In the genomic region with DNA sequence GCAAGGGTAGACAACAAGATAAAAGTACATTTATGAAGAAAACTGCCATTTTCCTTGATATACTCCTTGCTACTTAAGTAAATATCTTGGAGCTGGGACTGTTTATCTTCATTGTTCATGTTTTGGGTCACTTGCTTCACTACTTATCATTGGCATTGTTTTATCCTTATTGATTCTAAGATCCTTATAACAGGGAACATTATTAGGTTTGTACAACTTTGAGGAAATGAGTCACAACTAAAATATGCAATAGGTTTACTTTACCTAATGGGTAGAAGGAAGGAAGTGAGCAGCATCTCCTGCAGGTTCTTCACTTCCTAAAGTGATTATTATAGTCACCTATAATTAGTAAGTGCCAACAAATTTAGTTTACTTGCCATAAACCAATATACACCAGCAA, we compare ENCODE assay signal across 29 cellular contexts. TPM values are rescaled to one million over a fixed set of nuclear protein-coding genes. Genes with fewer than 3 reads are reported as not detected.
DNase-seq lines count a peak whose midpoint lies in the region; ATAC-seq, FAIRE-seq and TF ChIP-seq lines count a peak whose summit lies in the region.
"Had no signal": no experiment of that assay in that cellular context is flagged by ENCODE, and none has a peak within 500 bp of the region (broad histone marks: within the 10 kb centered on the region; RNA-seq: fewer than 3 reads in every experiment).

No MANE protein-coding gene starts in this region.

- no peaks in the 10 kb centered on the region for H3K36me3 Mint-ChIP-seq in activated naive CD8-positive, alpha-beta T cell treated with anti-CD3 and anti-CD28 coated beads, Interleukin-2, amount 50 U/mL, for 24 hours (ENCODE audit: low read depth)
- H3K36me3 Mint-ChIP-seq: activated CD4-positive, alpha-beta memory T cell treated with anti-CD3 and anti-CD28 coated beads for 36 hours; brain had no signal

- H3K9me3 ChIP-seq in HEK293 (ENCODE audit: control insufficient read depth, insufficient read depth, low read depth, low read length), result no peaks in the 10 kb centered on the region
- H3K9me3 ChIP-seq in PC-3 (ENCODE audit: low read length), result no peaks in the 10 kb centered on the region
- H3K9me3 ChIP-seq in endothelial cell of umbilical vein (replicated peaks; ENCODE audit: control insufficient read depth, insufficient read depth, low read length), result no peaks in the 10 kb centered on the region
- no peaks in the 10 kb centered on the region for H3K9me3 ChIP-seq in pancreas
- no peaks in the 10 kb centered on the region for H3K9me3 ChIP-seq in SJCRH30 (replicated peaks)
- H3K9me3 ChIP-seq: MG63, right atrium auricular region had no signal

- POLR2A ChIA-PET in HEK293 (lab: Yijun Ruan, JAX) (no interaction called here), PC-3 (lab: Charles Lee; ENCODE audit: unreplicated experiment) (interaction anchor here (0.7 kb wide), 1 partner anchor 545 kb away, joined by 5 read pairs; no protein-coding TSS in a partner anchor), endothelial cell of umbilical vein (lab: Charles Lee) (no interaction called here)

- H3K27me3 ChIP-seq in PC-3 (ENCODE audit: low read length), result no peaks in the 10 kb centered on the region
- no peaks in the 10 kb centered on the region for H3K27me3 ChIP-seq in endothelial cell of umbilical vein (ENCODE audit: control insufficient read depth in 2 of 2, insufficient read depth in 2 of 2, low read length in 2 of 2)
- no peaks in the 10 kb centered on the region for H3K27me3 ChIP-seq in pancreas
- no peaks in the 10 kb centered on the region for H3K27me3 ChIP-seq in SJCRH30
- H3K27me3 ChIP-seq: MG63, right atrium auricular region had no signal

- FAIRE-seq in endothelial cell of umbilical vein (lab: Jason Lieb, UNC) (no peak), pancreas (lab: Jason Lieb, UNC) (no peak)
- FAIRE-seq: frontal cortex, small intestine had no signal

- BruUV-seq in PC-3 (replicated peaks; lab: Mats Ljungman, UMichigan), result no TSS peak
- BruUV-seq in endothelial cell of umbilical vein (replicated peaks; lab: Mats Ljungman, UMichigan), result no TSS peak

- ATAC-seq in PC-3 (peak; percentile 83), pancreas (peak in 3 of 4 donors; percentile 24 to 36 (median 32)), GM19023 (IDR thresholded peaks at IDR 0.05; ENCODE audit: unreplicated experiment) (no peak), GM18870 (IDR thresholded peaks at IDR 0.05; ENCODE audit: unreplicated experiment) (no peak)
- no peak for ATAC-seq in activated naive CD8-positive, alpha-beta T cell treated with anti-CD3 and anti-CD28 coated beads, Interleukin-2, amount 50 U/mL, for 24 hours
- ATAC-seq: activated CD4-positive, CD25-positive, alpha-beta regulatory T cell treated with anti-CD3 and anti-CD28 coated beads, Interleukin-2, amount 50 U/mL, for 24 hours; GM23338 had no signal

- H3K9me1 ChIP-seq in endothelial cell of umbilical vein (replicated peaks; ENCODE audit: control insufficient read depth, extremely low read depth, insufficient read depth, low read length), result no peaks in the 10 kb centered on the region

- no peak overlapping the region for H3K4me3 Mint-ChIP-seq in activated naive CD8-positive, alpha-beta T cell treated with anti-CD3 and anti-CD28 coated beads, Interleukin-2, amount 50 U/mL, for 24 hours
- H3K4me3 Mint-ChIP-seq: activated CD4-positive, alpha-beta memory T cell treated with anti-CD3 and anti-CD28 coated beads for 36 hours; activated naive CD4-positive, alpha-beta T cell treated with anti-CD3 and anti-CD28 coated beads for 36 hours; GM23338; HFFc6; nephron progenitor cell had no signal

- no peaks in the 10 kb centered on the region for H3K9me3 Mint-ChIP-seq in activated naive CD8-positive, alpha-beta T cell treated with anti-CD3 and anti-CD28 coated beads, Interleukin-2, amount 50 U/mL, for 24 hours
- H3K9me3 Mint-ChIP-seq: activated CD4-positive, alpha-beta memory T cell treated with anti-CD3 and anti-CD28 coated beads for 36 hours; activated naive CD4-positive, alpha-beta T cell treated with anti-CD3 and anti-CD28 coated beads for 36 hours; HFFc6 had no signal

- peaks cover 1% of the 10 kb centered on the region for H3K4me1 Mint-ChIP-seq in activated naive CD8-positive, alpha-beta T cell treated with anti-CD3 and anti-CD28 coated beads, Interleukin-2, amount 50 U/mL, for 24 hours
- H3K4me1 Mint-ChIP-seq: GM23338, nephron progenitor cell had no signal

- H3K79me2 ChIP-seq in PC-3 (ENCODE audit: low read length), result no peaks in the 10 kb centered on the region
- H3K79me2 ChIP-seq in endothelial cell of umbilical vein (ENCODE audit: control insufficient read depth, insufficient read depth, low read length), result no peaks in the 10 kb centered on the region

- dilution Hi-C loops in endothelial cell of umbilical vein (cut with MboI; ENCODE audit: extremely low pct_ligation_motif_present, low sequenced_read_pairs), result no loop called here

- no peaks in the 10 kb centered on the region for H3F3A ChIP-seq in PC-3 (ENCODE audit: low read length, unreplicated experiment)

- H3K9ac ChIP-seq in PC-3 (ENCODE audit: low read length), result no peak overlapping the region
- H3K9ac ChIP-seq in endothelial cell of umbilical vein (replicated peaks; ENCODE audit: extremely low read depth, insufficient read depth, low read length), result no peak overlapping the region

- H3K4me2 ChIP-seq in PC-3 (ENCODE audit: low read length) (0 out of 2 replicates have a peak overlapping the region, but pooled peaks have one; percentile 38), endothelial cell of umbilical vein (ENCODE audit: insufficient read depth, low read length) (peak overlapping the region; percentile 68)
- H3K4me2 ChIP-seq: GM23338 had no signal

- H3K27ac Mint-ChIP-seq in activated naive CD8-positive, alpha-beta T cell treated with anti-CD3 and anti-CD28 coated beads, Interleukin-2, amount 50 U/mL, for 24 hours, result no peak overlapping the region
- H3K27ac Mint-ChIP-seq: activated CD4-positive, alpha-beta memory T cell treated with anti-CD3 and anti-CD28 coated beads for 36 hours; activated naive CD4-positive, alpha-beta T cell treated with anti-CD3 and anti-CD28 coated beads for 36 hours; GM23338; HFFc6; nephron progenitor cell had no signal

- H3K9me2 ChIP-seq in PC-3 (replicated peaks; ENCODE audit: low read length), result no peaks in the 10 kb centered on the region

- H3K4me1 ChIP-seq in HEK293 (ENCODE audit: control insufficient read depth, insufficient read depth, low read length), result no peaks in the 10 kb centered on the region
- H3K4me1 ChIP-seq in PC-3 (ENCODE audit: insufficient read depth, low read length), result peaks cover 10% of the 10 kb centered on the region
- H3K4me1 ChIP-seq in endothelial cell of umbilical vein (ENCODE audit: control insufficient read depth, extremely low read depth, insufficient read depth, low read length), result peaks cover 8% of the 10 kb centered on the region
- H3K4me1 ChIP-seq in pancreas, result peaks cover 0 to 8% (median 8%) of the 10 kb centered on the region in 3 donors
- peaks cover 17% of the 10 kb centered on the region for H3K4me1 ChIP-seq in SJCRH30
- H3K4me1 ChIP-seq: right atrium auricular region had no signal

- H3K27ac ChIP-seq in HEK293 (ENCODE audit: extremely low read depth, low read depth, low read length) (no peak overlapping the region), PC-3 (ENCODE audit: low read length) (no peak overlapping the region), endothelial cell of umbilical vein (ENCODE audit: insufficient read depth, low read depth, low read length) (no peak overlapping the region), pancreas (peak overlapping the region in 2 of 4 donors; percentile 21 to 31), SJCRH30 (no peak overlapping the region)
- H3K27ac ChIP-seq: C4-2B, right atrium auricular region had no signal

- DNase-seq in PC-3 (peak; percentile 70), endothelial cell of umbilical vein (ENCODE audit: low read depth, low spot score) (peak; percentile 8), pancreas (no peak), SJCRH30 (no peak)
- DNase-seq in activated naive CD8-positive, alpha-beta T cell treated with anti-CD3 and anti-CD28 coated beads, Interleukin-2, amount 50 U/mL, for 24 hours, result no peak
- DNase-seq: activated CD4-positive, alpha-beta memory T cell treated with anti-CD3 and anti-CD28 coated beads for 36 hours; activated naive CD4-positive, alpha-beta T cell treated with anti-CD3 and anti-CD28 coated beads for 36 hours; cerebellar nuclear complex; GDM1; HFFc6; KBM-7; MG63; NCI-H1417; NCI-H2029; NCI-H524; nephron progenitor cell; small intestine; stimulated activated naive CD4-positive, alpha-beta T cell; T-helper 2 cell had no signal

- H3K4me3 ChIP-seq in HEK293 (ENCODE audit: low read depth, low read length) (no peak overlapping the region), PC-3 (ENCODE audit: low read length) (no peak overlapping the region), endothelial cell of umbilical vein (replicated peaks in 1 of 3; ENCODE audit: insufficient read depth in 1 of 3, low read depth in 1 of 3, low read length in 3 of 3) (no peak overlapping the region), pancreas (no peak overlapping the region), SJCRH30 (no peak overlapping the region)
- H3K4me3 ChIP-seq: GM23338, lung, MG63, right atrium auricular region had no signal

- H2AFZ ChIP-seq in PC-3 (ENCODE audit: low read length), result no peak overlapping the region
- H2AFZ ChIP-seq in endothelial cell of umbilical vein (ENCODE audit: low read depth, low read length), result no peak overlapping the region
- H2AFZ ChIP-seq: GM23338 had no signal

- TF ChIP-seq CTCF in HEK293 (tag by site-specific recombination; IDR thresholded peaks at IDR 0.05), result no peak
- TF ChIP-seq CTCF in PC-3 (conservative IDR thresholded peaks at IDR 0.05; ENCODE audit: low read depth, low read length), result no peak
- no peak for TF ChIP-seq CTCF in endothelial cell of umbilical vein (IDR thresholded peaks at IDR 0.05; ENCODE audit: extremely low read depth in 1 of 2, insufficient read depth in 1 of 2, low read depth in 1 of 2, low read length in 2 of 2)
- no peak for TF ChIP-seq CTCF in pancreas (IDR thresholded peaks at IDR 0.05)

- H3K27me3 Mint-ChIP-seq in activated naive CD8-positive, alpha-beta T cell treated with anti-CD3 and anti-CD28 coated beads, Interleukin-2, amount 50 U/mL, for 24 hours, result no peaks in the 10 kb centered on the region
- H3K27me3 Mint-ChIP-seq: activated CD4-positive, alpha-beta memory T cell treated with anti-CD3 and anti-CD28 coated beads for 36 hours; brain had no signal

- H4K20me1 ChIP-seq in PC-3 (ENCODE audit: low read length) (no peaks in the 10 kb centered on the region), endothelial cell of umbilical vein (replicated peaks; ENCODE audit: control insufficient read depth, extremely low read depth, insufficient read depth, low read length) (no peaks in the 10 kb centered on the region)

- TF ChIP-seq POLR2A in endothelial cell of umbilical vein (IDR thresholded peaks at IDR 0.05; ENCODE audit: low read depth, low read length), result no peak

- H3K36me3 ChIP-seq in HEK293 (ENCODE audit: control insufficient read depth in 2 of 2, insufficient read depth in 1 of 2, low read length in 2 of 2), result no peaks in the 10 kb centered on the region
- no peaks in the 10 kb centered on the region for H3K36me3 ChIP-seq in PC-3 (ENCODE audit: low read depth, low read length)
- H3K36me3 ChIP-seq in endothelial cell of umbilical vein (ENCODE audit: control insufficient read depth in 2 of 2, extremely low read depth in 1 of 2, insufficient read depth in 2 of 2, low read length in 2 of 2), result no peaks in the 10 kb centered on the region
- H3K36me3 ChIP-seq in pancreas, result no peaks in the 10 kb centered on the region
- H3K36me3 ChIP-seq in SJCRH30, result no peaks in the 10 kb centered on the region
- H3K36me3 ChIP-seq: MG63, right atrium auricular region had no signal

- CTCF ChIA-PET in HEK293 (lab: Yijun Ruan, JAX), result interaction anchor here (0.9 to 1.1 kb wide), 2 partner anchors 413 to 426 kb away, joined by 3 read pairs; no protein-coding TSS in a partner anchor
- CTCF ChIA-PET in PC-3 (lab: Charles Lee), result no interaction called here
- CTCF ChIA-PET in endothelial cell of umbilical vein (lab: Charles Lee), result interaction anchor here (0.9 to 3.5 kb wide), 2 partner anchors 24 to 92 kb away, joined by 3 to 10 read pairs; no protein-coding TSS in a partner anchor

- intact Hi-C loops in PC-3 (cut with micrococcal nuclease), result no loop called here
- intact Hi-C loops in endothelial cell of umbilical vein (cut with micrococcal nuclease), result loop anchor here (10.0 kb wide), 1 partner anchor 473 kb away; the partner anchor contains the start of gene SOBP
- intact Hi-C loops in pancreas (cut with DNase I), result no loop called here

RNA-seq across cellular contexts. Expression of gene MTRES1, which starts 6.2 kb away (rescaled TPM):
- total RNA-seq in PC-3 (2014; rRNA removed), result 11.3 and 13.2 TPM in 2 replicates
- total RNA-seq in endothelial cell of umbilical vein, result 17.5 and 17.8 TPM in 2 replicates
- polyA plus RNA-seq in endothelial cell of umbilical vein, result 4.9 and 8.3 TPM in 2 replicates
- 8.8 and 10.2 TPM in 2 replicates for polyA plus RNA-seq in endothelial cell of umbilical vein (2011; cell fraction: cytosol; rRNA removed)
- polyA plus RNA-seq in endothelial cell of umbilical vein (2011; cell fraction: nucleus; rRNA removed), result 9.7 and 14.8 TPM in 2 replicates
- 19.5 and 27.4 TPM in 2 replicates for polyA plus RNA-seq in endothelial cell of umbilical vein (2012)
- polyA minus RNA-seq in endothelial cell of umbilical vein, result 4.4 and 6.2 TPM in 2 replicates
- polyA minus RNA-seq in endothelial cell of umbilical vein (2011; cell fraction: cytosol; rRNA and poly(A)+ RNA removed), result 5.0 TPM
- 7.3 and 8.3 TPM in 2 replicates for polyA minus RNA-seq in endothelial cell of umbilical vein (2011; cell fraction: nucleus; rRNA and poly(A)+ RNA removed)
- 1 to 10 TPM; 4.3 to 8.6 (median 6.3) TPM for total RNA-seq in pancreas
- polyA plus RNA-seq in pancreas, result 10 to 100 TPM; 15.3 to 16.3 TPM
- 20.5 and 21.0 TPM in 2 replicates for total RNA-seq in SJCRH30 (2014; rRNA removed; shearing (Covaris generic))

RNA-seq across cellular contexts. Expression of gene CD24, which starts 47.3 kb away (rescaled TPM):
- total RNA-seq in PC-3 (2014; rRNA removed), result 117 and 125 TPM in 2 replicates
- total RNA-seq in endothelial cell of umbilical vein, result 1.2 and 2.5 TPM in 2 replicates
- 10.2 and 52.1 TPM in 2 replicates for polyA plus RNA-seq in endothelial cell of umbilical vein
- 0.17 and 0.25 TPM in 2 replicates for polyA plus RNA-seq in endothelial cell of umbilical vein (2011; cell fraction: cytosol; rRNA removed)
- 0.66 and 7.9 TPM in 2 replicates for polyA plus RNA-seq in endothelial cell of umbilical vein (2011; cell fraction: nucleus; rRNA removed)
- 0.40 and 0.44 TPM in 2 replicates for polyA plus RNA-seq in endothelial cell of umbilical vein (2012)
- 2.0 and 2.2 TPM in 2 replicates for polyA minus RNA-seq in endothelial cell of umbilical vein
- polyA minus RNA-seq in endothelial cell of umbilical vein (2011; cell fraction: cytosol; rRNA and poly(A)+ RNA removed), result 28.1 TPM
- polyA minus RNA-seq in endothelial cell of umbilical vein (2011; cell fraction: nucleus; rRNA and poly(A)+ RNA removed), result 4.0 and 4.1 TPM in 2 replicates
- 100 to 1,000 TPM; 453 to 874 (median 687) TPM for total RNA-seq in pancreas
- polyA plus RNA-seq in pancreas, result 100 to 1,000 TPM; 333 to 417 TPM
- 1.5 and 1.6 TPM in 2 replicates for total RNA-seq in SJCRH30 (2014; rRNA removed; shearing (Covaris generic))

Comparison
In these comparisons a context has a peak if more than half of its experiments do, and no peak if none do; other contexts are left out.
1. ATAC-seq: peak in PC-3 (single experiment) and pancreas (3 of 4); none in GM19023 (single experiment), activated naive CD8-positive, alpha-beta T cell treated with anti-CD3 and anti-CD28 coated beads, Interleukin-2, amount 50 U/mL, for 24 hours (single experiment) and GM18870 (single experiment).
2. DNase-seq: peak in PC-3 (single experiment) and endothelial cell of umbilical vein (single experiment); none in pancreas (0 of 6), SJCRH30 (0 of 2) and activated naive CD8-positive, alpha-beta T cell treated with anti-CD3 and anti-CD28 coated beads, Interleukin-2, amount 50 U/mL, for 24 hours (single experiment).
3. RNA of gene CD24, which starts 47.3 kb away (total RNA-seq): 453 to 874 TPM in pancreas and 117 to 125 TPM in PC-3; 1.2 to 2.5 TPM in endothelial cell of umbilical vein and 1.5 to 1.6 TPM in SJCRH30; every median in the first group is over 10 times any median in the second.